In the genomic region with DNA sequence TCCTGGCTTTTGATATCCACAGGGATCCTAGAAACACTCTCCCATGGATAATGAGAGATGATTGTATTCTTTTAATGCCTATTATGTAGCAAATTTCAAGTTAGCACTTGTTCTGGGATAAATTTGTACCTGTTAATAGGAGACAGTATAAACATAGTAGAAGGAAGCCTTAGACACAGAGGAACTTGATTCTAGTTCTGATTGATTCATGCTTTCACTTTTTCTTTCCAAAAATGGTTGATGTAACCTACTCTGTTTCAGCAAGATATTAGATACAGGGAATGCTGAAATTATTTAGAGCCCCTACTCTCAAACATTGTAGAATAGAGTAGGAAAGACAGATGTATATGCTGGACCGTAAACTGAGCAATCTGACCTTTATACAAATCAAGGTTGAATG, we compare ENCODE assay signal across 7 cellular contexts.
DNase-seq lines count a peak whose midpoint lies in the region; ATAC-seq, FAIRE-seq and TF ChIP-seq lines count a peak whose summit lies in the region.
"Not testable (repeated sequence)": the region's sequence is repeated elsewhere in the genome, so short reads cannot be mapped to it uniquely, and the experiment has no call there.

No MANE protein-coding gene starts in this region.

- H3K27me3 ChIP-seq in CD4-positive, CD25-positive, alpha-beta regulatory T cell (ENCODE audit: control insufficient read depth, insufficient read depth, low read length); OCI-LY1 (ENCODE audit: insufficient read depth, low read length); right lobe of liver: not testable (repeated sequence)

- not testable (repeated sequence) for H3K27ac ChIP-seq in CD4-positive, CD25-positive, alpha-beta regulatory T cell (ENCODE audit: insufficient read depth, low read length, poor library complexity, severe bottlenecking); OCI-LY1 (ENCODE audit: low read depth, low read length, poor library complexity, severe bottlenecking); right lobe of liver

- not testable (repeated sequence) for H2AFZ ChIP-seq in OCI-LY1 (ENCODE audit: low read length)

- not testable (repeated sequence) for H3K9me3 ChIP-seq in CD4-positive, CD25-positive, alpha-beta regulatory T cell (ENCODE audit: control insufficient read depth in 2 of 2, low read length in 2 of 2); OCI-LY1 (ENCODE audit: low read length); right lobe of liver

- peak overlapping the region; percentile 36; the same call in 1 of the 2 replicates for H3K4me2 ChIP-seq in OCI-LY1 (ENCODE audit: low read length)

- peak overlapping the region in 1 of 4 donors; percentile 48 for H3K4me3 Mint-ChIP-seq in CD4-positive, CD25-positive, alpha-beta regulatory T cell
- H3K4me3 Mint-ChIP-seq in activated CD8-positive, alpha-beta memory T cell treated with anti-CD3 and anti-CD28 coated beads, Interleukin-2, amount 10 ng/mL, durations not matched to agents 7 days and 5 days = not testable (repeated sequence)

- not testable (repeated sequence) for H3K9me3 Mint-ChIP-seq in CD4-positive, CD25-positive, alpha-beta regulatory T cell; activated CD8-positive, alpha-beta memory T cell treated with anti-CD3 and anti-CD28 coated beads, Interleukin-2, amount 10 ng/mL, durations not matched to agents 7 days and 5 days (ENCODE audit: low read depth)

- 0% methylated on average over 1 of the region's 1 CpG for WGBS in right lobe of liver (ENCODE audit: insufficient coverage, low coverage, low lambda C conversion rate, missing lambda C conversion rate)

- FAIRE-seq in A204.1 (lab: Jason Lieb, UNC) (peak; percentile 59), GM12892 (lab: Jason Lieb, UNC) (peak; percentile 91)

- H3K9me2 ChIP-seq in OCI-LY1 (ENCODE audit: low read depth, low read length) = not testable (repeated sequence)

- not testable (repeated sequence) for H3K79me2 ChIP-seq in OCI-LY1 (ENCODE audit: insufficient read depth, low read length)

- not testable (repeated sequence) for ATAC-seq in CD4-positive, CD25-positive, alpha-beta regulatory T cell (ENCODE audit: low read depth in 2 of 2)
- ATAC-seq in HG03432 (IDR thresholded peaks at IDR 0.05; ENCODE audit: unreplicated experiment) (peak; percentile 49), right lobe of liver (peak; percentile 46 to 71 (median 54))
- peak; percentile 30 for ATAC-seq in activated CD8-positive, alpha-beta memory T cell treated with anti-CD3 and anti-CD28 coated beads, Interleukin-2, amount 10 ng/mL, durations not matched to agents 7 days and 5 days

- not testable (repeated sequence) for H4K20me1 ChIP-seq in OCI-LY1 (ENCODE audit: insufficient read depth, low read length)

- DNase-seq in CD4-positive, CD25-positive, alpha-beta regulatory T cell; GM12892 (ENCODE audit: insufficient read length); activated CD8-positive, alpha-beta memory T cell treated with anti-CD3 and anti-CD28 coated beads, Interleukin-2, amount 10 ng/mL, durations not matched to agents 7 days and 5 days; right lobe of liver: not testable (repeated sequence)

- not testable (repeated sequence) for H3F3A ChIP-seq in OCI-LY1 (ENCODE audit: insufficient read depth, low read length)

- not testable (repeated sequence) for H3K4me1 Mint-ChIP-seq in CD4-positive, CD25-positive, alpha-beta regulatory T cell; activated CD8-positive, alpha-beta memory T cell treated with anti-CD3 and anti-CD28 coated beads, Interleukin-2, amount 10 ng/mL, durations not matched to agents 7 days and 5 days

- not testable (repeated sequence) for H3K27me3 Mint-ChIP-seq in CD4-positive, CD25-positive, alpha-beta regulatory T cell; activated CD8-positive, alpha-beta memory T cell treated with anti-CD3 and anti-CD28 coated beads, Interleukin-2, amount 10 ng/mL, durations not matched to agents 7 days and 5 days

- not testable (repeated sequence) for H3K27ac Mint-ChIP-seq in CD4-positive, CD25-positive, alpha-beta regulatory T cell; activated CD8-positive, alpha-beta memory T cell treated with anti-CD3 and anti-CD28 coated beads, Interleukin-2, amount 10 ng/mL, durations not matched to agents 7 days and 5 days

- not testable (repeated sequence) for TF ChIP-seq POLR2A in GM12892 (IDR thresholded peaks at IDR 0.05; ENCODE audit: low read depth, low read length); right lobe of liver (IDR thresholded peaks at IDR 0.05)

- H3K36me3 ChIP-seq in CD4-positive, CD25-positive, alpha-beta regulatory T cell (ENCODE audit: control insufficient read depth, insufficient read depth, low read length); OCI-LY1 (ENCODE audit: insufficient read depth, low read length); right lobe of liver: not testable (repeated sequence)

- H3K36me3 Mint-ChIP-seq in CD4-positive, CD25-positive, alpha-beta regulatory T cell; activated CD8-positive, alpha-beta memory T cell treated with anti-CD3 and anti-CD28 coated beads, Interleukin-2, amount 10 ng/mL, durations not matched to agents 7 days and 5 days: not testable (repeated sequence)

- not testable (repeated sequence) for H3K4me1 ChIP-seq in CD4-positive, CD25-positive, alpha-beta regulatory T cell (ENCODE audit: control insufficient read depth, insufficient read depth, low read length, poor library complexity, severe bottlenecking); OCI-LY1 (ENCODE audit: insufficient read depth, low read length, severe bottlenecking); right lobe of liver

- not testable (repeated sequence) for H3K9ac ChIP-seq in OCI-LY1 (ENCODE audit: low read length)

- intact Hi-C loops in right lobe of liver (cut with DNase I) = not testable (repeated sequence)

- not testable (repeated sequence) for TF ChIP-seq CTCF in OCI-LY1 (IDR thresholded peaks at IDR 0.05; ENCODE audit: low read length); right lobe of liver (IDR thresholded peaks at IDR 0.05)

- peak overlapping the region; percentile 32 for H3K4me3 ChIP-seq in CD4-positive, CD25-positive, alpha-beta regulatory T cell (ENCODE audit: low read depth, low read length)
- H3K4me3 ChIP-seq in OCI-LY1 (ENCODE audit: low read depth, low read length, poor library complexity, severe bottlenecking); right lobe of liver: not testable (repeated sequence)

- CTCF ChIA-PET in activated CD8-positive, alpha-beta memory T cell treated with anti-CD3 and anti-CD28 coated beads, Interleukin-2, amount 10 ng/mL, durations not matched to agents 7 days and 5 days (lab: Charles Lee) = not testable (repeated sequence)
